8 cellular contexts compared by ENCODE assay signal in genomic region chr1:204362984-204363334, GRCh38. TPM values are rescaled to one million over a fixed set of nuclear protein-coding genes. Genes with fewer than 3 reads are reported as not detected.
DNase-seq lines count a peak whose midpoint lies in the region; ATAC-seq and TF ChIP-seq lines count a peak whose summit lies in the region.

No MANE protein-coding gene starts in this region.

- H3K4me1 Mint-ChIP-seq in WTC11 = peaks cover 25% of the 10 kb centered on the region

- H3K9me3 Mint-ChIP-seq in WTC11 = no peaks in the 10 kb centered on the region

- peak overlapping the region; percentile 56 for H3K4me3 Mint-ChIP-seq in WTC11

- no peaks in the 10 kb centered on the region for H3K36me3 ChIP-seq in heart left ventricle

- TF ChIP-seq POLR2A in heart left ventricle (IDR thresholded peaks at IDR 0.05) = no peak

- POLR2A ChIA-PET in WTC11 (lab: Charles Lee) = interaction anchor here (1.2 to 1.3 kb wide), 2 partner anchors 36 to 200 kb away, joined by 3 to 4 read pairs; no protein-coding TSS in a partner anchor

- H3K4me1 ChIP-seq in heart left ventricle = peaks cover 5 to 41% (median 25%) of the 10 kb centered on the region in 12 donors

- H3K36me3 Mint-ChIP-seq in WTC11 = no peaks in the 10 kb centered on the region

- in situ Hi-C loops in KBM-7 (cut with MboI; ENCODE audit: low pct_unique_long_range_greater_than_20kb, low sequenced_read_pairs) = loop anchor here (25.0 kb wide), 1 partner anchor 201 kb away; the partner anchor contains the start of genes ETNK2 and REN

- CTCF ChIA-PET in WTC11 (lab: Charles Lee) = interaction anchor here (0.6 to 8.4 kb wide), 44 partner anchors 12 to 283 kb away, joined by 3 to 118 read pairs (median 4); partner anchors contain the start of genes ETNK2 and GOLT1A

- no peak for DNase-seq in WTC11 (ENCODE audit: low spot score)
- no peak for DNase-seq in heart left ventricle
- no peak for DNase-seq in skeletal muscle cell (ENCODE audit: low read depth)
- no peak for DNase-seq in KBM-7
- no peak for DNase-seq in pons (ENCODE audit: low spot score)
- no peak for DNase-seq in AG08396 (ENCODE audit: low spot score)
- no peak for DNase-seq in anterior cingulate cortex (lab: John Stamatoyannopoulos, UW)

- H3K27ac ChIP-seq in heart left ventricle = peak overlapping the region in 11 of 12 donors; percentile 42 to 76 (median 74)

- peaks cover 0 to 4% (median 0%) of the 10 kb centered on the region in 9 donors for H3K27me3 ChIP-seq in heart left ventricle

- TF ChIP-seq CTCF in WTC11 (IDR thresholded peaks at IDR 0.05) (no peak), heart left ventricle (IDR thresholded peaks at IDR 0.05) (no peak)

- no peaks in the 10 kb centered on the region for H3K9me3 ChIP-seq in heart left ventricle

- peak overlapping the region in 11 of 12 donors; percentile 15 to 60 (median 47) for H3K4me3 ChIP-seq in heart left ventricle
- peak overlapping the region; percentile 50 for H3K4me3 ChIP-seq in skeletal muscle cell (ENCODE audit: low read depth, low read length)

- no peak overlapping the region for H3K27ac Mint-ChIP-seq in WTC11

- WGBS in heart left ventricle, 4 donors = 34 to 59% (median 37%) methylated on average over 6 to 11 of the region's 11 CpGs

- ATAC-seq in GM21423 (IDR thresholded peaks at IDR 0.05; ENCODE audit: unreplicated experiment) (peak; percentile 6), WTC11 (no peak; the same call in 1 of the 2 replicates), heart left ventricle (peak in 2 of 4 donors; percentile 2 to 5)

- intact Hi-C loops in heart left ventricle (cut with DNase I) = loop anchor here (1.0 to 10.0 kb wide), 14 partner anchors 36 to 502 kb away; partner anchors contain the start of genes SNRPE (in 5 of the 10) and GOLT1A (in 1 of the 10)

- peaks cover 20% of the 10 kb centered on the region for H3K27me3 Mint-ChIP-seq in WTC11 (ENCODE audit: low read depth)

TF ChIP-seq in WTC11, 78 proteins besides CTCF, POLR2A, EP300 and RAD21:
- TF ChIP-seq RELA (CRISPR knock-in tag; IDR thresholded peaks at IDR 0.05; ENCODE audit: borderline replicate concordance) (peak; percentile 79; the same call in 1 of the 2 replicates), MXD4 (CRISPR knock-in tag; IDR thresholded peaks at IDR 0.05; ENCODE audit: borderline replicate concordance) (no peak), NR2C2 (CRISPR knock-in tag; IDR thresholded peaks at IDR 0.05) (no peak), HMGXB4 (CRISPR knock-in tag; IDR thresholded peaks at IDR 0.05) (0 out of 2 replicates have a peak, but pooled peaks have one; percentile 18), E2F5 (CRISPR knock-in tag; IDR thresholded peaks at IDR 0.05) (no peak), E2F4 (CRISPR knock-in tag; IDR thresholded peaks at IDR 0.05; ENCODE audit: borderline replicate concordance, low read depth) (no peak), SP1 (CRISPR knock-in tag; conservative IDR thresholded peaks at IDR 0.05) (no peak), ZBTB21 (CRISPR knock-in tag; IDR thresholded peaks at IDR 0.05; ENCODE audit: borderline replicate concordance) (no peak), CDX4 (CRISPR knock-in tag; IDR thresholded peaks at IDR 0.05; ENCODE audit: borderline replicate concordance) (no peak), TEAD1 (CRISPR knock-in tag; IDR thresholded peaks at IDR 0.05) (0 out of 2 replicates have a peak, but pooled peaks have one; percentile 22), NR3C1 (CRISPR knock-in tag; conservative IDR thresholded peaks at IDR 0.05; ENCODE audit: low read depth) (no peak), CREB1 (CRISPR knock-in tag; IDR thresholded peaks at IDR 0.05) (no peak), MAX (CRISPR knock-in tag; IDR thresholded peaks at IDR 0.05) (no peak)

RNA-seq across cellular contexts. Expression of gene PLEKHA6, which starts 3.2 kb away (rescaled TPM):
- total RNA-seq in WTC11 (2021) (9.2 to 11.6 TPM (median 11.0 TPM) in 3 replicates), heart left ventricle (10 to 100 TPM in 7 of 9 donors, 1 to 10 TPM in 2; 9.1 to 33.2 (median 20.1) TPM)
- 10 to 100 TPM in 1 of 2 donors, 1 to 10 TPM in 1; 5.2 to 12.8 TPM for polyA plus RNA-seq in heart left ventricle

RNA-seq across cellular contexts. Expression of gene PPP1R15B, which starts 48.7 kb away (rescaled TPM):
- 43.7 to 47.7 TPM (median 44.6 TPM) in 3 replicates for total RNA-seq in WTC11 (2021)
- 10 to 100 TPM; 15.8 to 29.8 (median 25.9) TPM for total RNA-seq in heart left ventricle
- 10 to 100 TPM in 1 of 2 donors, 1 to 10 TPM in 1; 8.1 to 27.9 TPM for polyA plus RNA-seq in heart left ventricle
